1 cellular context compared by ENCODE assay signal in the genomic region with DNA sequence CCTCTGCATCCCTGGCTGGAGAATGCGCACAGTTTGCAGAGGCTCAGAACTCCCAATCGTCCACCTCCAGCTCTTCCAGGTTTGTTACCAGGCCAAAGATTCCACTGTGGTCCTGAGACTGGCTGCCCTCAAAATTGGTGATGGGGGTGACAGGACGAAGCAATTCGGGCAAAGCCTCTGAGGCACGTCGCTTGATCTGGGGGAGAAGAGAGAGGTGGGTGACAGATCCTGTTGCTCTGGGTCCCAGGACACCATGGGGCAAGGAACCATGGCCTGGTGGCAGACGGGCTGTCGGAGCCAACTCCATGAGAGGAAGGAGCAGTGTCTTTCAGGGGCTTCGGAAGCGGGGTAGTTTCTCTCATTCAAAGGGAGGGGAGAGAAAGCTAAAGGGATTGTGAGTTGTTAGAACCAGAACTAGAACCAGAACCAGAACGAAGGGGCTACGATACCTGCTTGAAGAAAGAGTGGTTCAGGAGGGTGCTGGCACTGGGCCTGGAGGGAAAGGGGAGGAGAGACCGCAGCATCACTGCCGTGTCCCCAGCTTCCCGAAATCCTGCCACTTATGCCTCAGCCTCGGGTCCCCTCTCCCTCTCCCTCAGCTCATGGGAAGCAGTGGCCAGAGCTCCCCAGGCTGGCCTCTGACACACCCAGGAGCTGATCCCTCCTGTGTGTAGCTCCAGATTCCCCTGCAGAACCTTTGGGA.
TF ChIP-seq lines count a peak whose summit lies in the region.

No MANE protein-coding gene starts in this region.

TF ChIP-seq in H1, 55 proteins besides CTCF, POLR2A, EP300 and RAD21:
- no peak for TF ChIP-seq MAFK (IDR thresholded peaks at IDR 0.05; ENCODE audit: low read depth, low read length)
